Comparison of ENCODE assay signal across 8 cellular contexts in genomic region chrX:102599084-102599949, GRCh38. TPM values are rescaled to one million over a fixed set of nuclear protein-coding genes. Genes with fewer than 3 reads are reported as not detected.
DNase-seq lines count a peak whose midpoint lies in the region; ATAC-seq and TF ChIP-seq lines count a peak whose summit lies in the region.

TSS of gene ARMCX5 (plus strand) at chrX:102599515. CDS start at chrX:102602142, 2,627 bp downstream.

- H3K27ac ChIP-seq in GM23338 (ENCODE audit: low read depth) (no peak within 1 kb of the TSS), RWPE2 (ENCODE audit: poor library complexity, severe bottlenecking) (peak within 1 kb of the TSS; percentile 11), stomach smooth muscle (ENCODE audit: low read length) (peak within 1 kb of the TSS; percentile 58)

- H3K36me3 ChIP-seq in GM23338 (ENCODE audit: insufficient read depth) (no peaks in the 10 kb centered on the region), RWPE2 (ENCODE audit: low read depth) (no peaks in the 10 kb centered on the region), stomach smooth muscle (ENCODE audit: control insufficient read depth in 2 of 2, insufficient read depth in 2 of 2, low read length in 2 of 2) (peaks cover 3 to 4% of the 10 kb centered on the region in 2 donors)

- no peaks in the 10 kb centered on the region for H3K9me2 ChIP-seq in GM23338 (ENCODE audit: insufficient read depth)

- no peaks in the 10 kb centered on the region for H4K20me1 ChIP-seq in GM23338 (replicated peaks; ENCODE audit: insufficient read depth)

- peak; percentile 77 for DNase-seq in Daoy (ENCODE audit: low read depth)
- DNase-seq in GM23338 (ENCODE audit: low spot score) = peak; percentile 90
- peak; percentile 85 for DNase-seq in LNCaP clone FGC (ENCODE audit: low read depth)
- DNase-seq in RWPE2 (ENCODE audit: low spot score) = peak; percentile 66
- peak; percentile 86 for DNase-seq in activated effector memory CD4-positive, alpha-beta T cell treated with anti-CD3 and anti-CD28 coated beads, Interleukin-2, amount 50 U/mL, for 16 hours
- peak; percentile 83 for DNase-seq in foreskin melanocyte
- DNase-seq in neural crest cell (ENCODE audit: low read depth, low spot score) = peak; percentile 47

- H3K4me2 ChIP-seq in GM23338 = peak within 1 kb of the TSS; percentile 84

- H3K4me3 Mint-ChIP-seq in GM23338 (peak within 1 kb of the TSS; percentile 99), neural crest cell (peak within 1 kb of the TSS; percentile 96)

- H3K9me3 Mint-ChIP-seq in GM23338 (no peaks in the 10 kb centered on the region), neural crest cell (peaks cover 16% of the 10 kb centered on the region)

- H3K9me3 ChIP-seq in RWPE2 (ENCODE audit: severe bottlenecking) (no peaks in the 10 kb centered on the region), stomach smooth muscle (ENCODE audit: control insufficient read depth in 2 of 2, low read length in 2 of 2) (no peaks in the 10 kb centered on the region)

- TF ChIP-seq CTCF in GM23338 (conservative IDR thresholded peaks at IDR 0.05; ENCODE audit: low read depth in 2 of 2) (no peak), LNCaP clone FGC (IDR thresholded peaks at IDR 0.05; ENCODE audit: control insufficient read depth, extremely low read depth, insufficient read depth) (no peak), RWPE2 (IDR thresholded peaks at IDR 0.05; ENCODE audit: poor library complexity, severe bottlenecking) (no peak), neural crest cell (conservative IDR thresholded peaks at IDR 0.05) (peak; percentile 45)

- H3F3A ChIP-seq in GM23338 (replicated peaks; ENCODE audit: low read depth) = no peaks in the 10 kb centered on the region

- H3K4me3 ChIP-seq in GM23338 = peak within 1 kb of the TSS; percentile 78
- H3K4me3 ChIP-seq in LNCaP clone FGC (ENCODE audit: low read depth, low read length) = peak within 1 kb of the TSS; percentile 68
- H3K4me3 ChIP-seq in RWPE2 (ENCODE audit: severe bottlenecking) = peak within 1 kb of the TSS; percentile 45
- peak within 1 kb of the TSS; percentile 87 to 95 for H3K4me3 ChIP-seq in stomach smooth muscle (ENCODE audit: low read length in 2 of 2)

- H3K27me3 ChIP-seq in GM23338 (ENCODE audit: insufficient read depth) (no peaks in the 10 kb centered on the region), RWPE2 (ENCODE audit: insufficient read depth, poor library complexity, severe bottlenecking) (no peaks in the 10 kb centered on the region), stomach smooth muscle (ENCODE audit: control insufficient read depth in 1 of 2, insufficient read depth in 2 of 2, low read length in 2 of 2) (peaks cover 0 to 6% of the 10 kb centered on the region in 2 donors)

- peak; percentile 95 for ATAC-seq in GM23338
- peak; percentile 92 for ATAC-seq in RWPE2 (ENCODE audit: low read depth)

- H3K4me1 ChIP-seq in GM23338 (ENCODE audit: insufficient read depth) (no peaks in the 10 kb centered on the region), RWPE2 (ENCODE audit: insufficient read depth, poor library complexity, severe bottlenecking) (no peaks in the 10 kb centered on the region), stomach smooth muscle (ENCODE audit: control insufficient read depth, insufficient read depth, low read length) (peaks cover 6% of the 10 kb centered on the region)

- H3K27ac Mint-ChIP-seq in GM23338 = peak within 1 kb of the TSS; percentile 98
- H3K27ac Mint-ChIP-seq in neural crest cell (ENCODE audit: unreplicated experiment) = peak within 1 kb of the TSS; percentile 99

- peaks cover 19% of the 10 kb centered on the region for H3K36me3 Mint-ChIP-seq in GM23338 (ENCODE audit: low read depth)
- peaks cover 25% of the 10 kb centered on the region for H3K36me3 Mint-ChIP-seq in neural crest cell (ENCODE audit: low read depth)

- H3K27me3 Mint-ChIP-seq in GM23338 (ENCODE audit: insufficient read depth, low read depth, poor library complexity) (no peaks in the 10 kb centered on the region), neural crest cell (ENCODE audit: low read depth) (no peaks in the 10 kb centered on the region)

- H3K4me1 Mint-ChIP-seq in GM23338 (peaks cover 8% of the 10 kb centered on the region; the same call in 2 of the 3 replicates), neural crest cell (peaks cover 31% of the 10 kb centered on the region)

- H3K9ac ChIP-seq in stomach smooth muscle (ENCODE audit: low read length in 2 of 2) = peak within 1 kb of the TSS; percentile 80 to 82

- H2AFZ ChIP-seq in GM23338 = peak within 1 kb of the TSS; percentile 90

- H3K79me2 ChIP-seq in GM23338 (replicated peaks; ENCODE audit: insufficient read depth) = peaks cover 5% of the 10 kb centered on the region; the same call in 1 of the 2 replicates

TF ChIP-seq in GM23338, 12 proteins besides CTCF, POLR2A, EP300 and RAD21:
- TF ChIP-seq POLR2AphosphoS5 (IDR thresholded peaks at IDR 0.05; ENCODE audit: low read depth) (peak; percentile 72), CREB1 (CRISPR knock-in tag; IDR thresholded peaks at IDR 0.05; ENCODE audit: low read depth) (peak; percentile 52; the same call in 1 of the 2 replicates), REST (IDR thresholded peaks at IDR 0.05; ENCODE audit: unreplicated experiment) (no peak)
TF ChIP-seq in GM23338: peak in this region for 2.

RNA-seq across cellular contexts. Expression of gene ARMCX5, which starts in this region (rescaled TPM):
- 10.5 and 17.1 TPM in 2 replicates for total RNA-seq in Daoy (2014; rRNA removed; shearing (Covaris generic))
- total RNA-seq in GM23338 (2014; rRNA removed; shearing (Covaris generic)) = 8.9 and 18.6 TPM in 2 replicates
- polyA plus RNA-seq in GM23338 (2016; fragmentation: Nextera tagmentation; extraction: Ambion mirVana) = 5.5 and 6.6 TPM in 2 replicates
- total RNA-seq in neural crest cell = 13.2 and 13.8 TPM in 2 replicates
